Comparison of ENCODE assay signal across 16 cellular contexts in the genomic region with DNA sequence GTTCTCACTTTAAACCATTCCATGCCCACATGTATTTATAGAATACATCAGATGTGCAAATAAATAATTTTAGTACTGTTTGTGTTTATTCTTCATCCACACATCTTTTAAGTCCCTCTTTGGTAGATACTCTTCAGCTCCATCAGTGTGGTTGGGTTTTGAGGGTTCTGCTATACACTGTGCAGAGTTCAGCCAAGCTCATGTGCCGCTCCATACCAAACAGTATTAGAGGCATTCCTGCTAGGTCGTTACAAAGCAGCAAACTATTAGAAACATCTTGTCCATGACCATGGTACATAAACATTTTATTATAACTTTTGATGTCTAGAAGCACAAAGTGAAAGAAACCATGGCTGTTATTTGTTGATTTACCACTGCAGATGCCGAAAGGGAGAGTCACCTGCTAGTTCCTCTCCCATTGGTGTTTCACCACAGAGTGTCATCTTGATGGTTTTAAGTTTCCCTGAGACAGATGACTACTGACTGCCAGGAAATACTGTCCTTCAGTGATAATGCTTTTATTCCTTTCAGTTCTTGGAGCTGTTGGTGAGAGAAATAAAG.
A peak's percentile ranks its signal among the peaks of the same experiment; 100 is the strongest.
DNase-seq lines count a peak whose midpoint lies in the region; ATAC-seq and TF ChIP-seq lines count a peak whose summit lies in the region.
"Had no signal": no experiment of that assay in that cellular context is flagged by ENCODE, and none has a peak within 500 bp of the region (broad histone marks: within the 10 kb centered on the region; RNA-seq: fewer than 3 reads in every experiment).

No MANE protein-coding gene starts in this region.

- no peaks in the 10 kb centered on the region for H3K9me3 ChIP-seq in esophagus squamous epithelium
- H3K9me3 ChIP-seq in thyroid gland = no peaks in the 10 kb centered on the region

- TF ChIP-seq CTCF in AG10803 (conservative IDR thresholded peaks at IDR 0.05; ENCODE audit: low read length) (no peak), esophagus squamous epithelium (IDR thresholded peaks at IDR 0.05) (no peak), thyroid gland (IDR thresholded peaks at IDR 0.05) (no peak)

- no peak overlapping the region for H3K4me3 ChIP-seq in AG10803 (ENCODE audit: low read length)
- H3K4me3 ChIP-seq in esophagus squamous epithelium = no peak overlapping the region
- H3K4me3 ChIP-seq in thyroid gland (replicated peaks in 1 of 3) = no peak overlapping the region
- H3K4me3 ChIP-seq: lung had no signal

- peak; percentile 61 for DNase-seq in AG10803 (ENCODE audit: low read depth)
- peak; percentile 21 for DNase-seq in HT1080 (ENCODE audit: low read depth)
- peak; percentile 57 for DNase-seq in amniotic stem cell (lab: John Stamatoyannopoulos, UW)
- DNase-seq in hepatic stellate cell (ENCODE audit: low spot score) = peak; percentile 65
- DNase-seq in AML-193 (lab: John Stamatoyannopoulos, UW) = no peak
- no peak for DNase-seq in esophagus squamous epithelium (lab: John Stamatoyannopoulos, UW)
- no peak for DNase-seq in thyroid gland
- DNase-seq: activated CD4-positive, alpha-beta T cell treated with anti-CD3 and anti-CD28 coated beads for 36 hours; activated CD8-positive, alpha-beta memory T cell treated with anti-CD3 and anti-CD28 coated beads, Interleukin-2, amount 50 U/mL, for 4 hours; caudate nucleus; endodermal cell; NCI-H1417; SHP77 treated with DMSO at 0.1 percent for 48 hours had no signal

- WGBS in esophagus squamous epithelium, 2 donors = 83 to 89% methylated on average over 3 of the region's 3 CpGs
- WGBS in thyroid gland, 2 donors = 87 to 88% methylated on average over 3 of the region's 3 CpGs

- H3K4me1 ChIP-seq in esophagus squamous epithelium = no peaks in the 10 kb centered on the region
- H3K4me1 ChIP-seq in thyroid gland = no peaks in the 10 kb centered on the region

- H3K27ac ChIP-seq in esophagus squamous epithelium (no peak overlapping the region), thyroid gland (no peak overlapping the region)

- ATAC-seq in HG02973 (IDR thresholded peaks at IDR 0.05; ENCODE audit: unreplicated experiment) = no peak
- ATAC-seq: activated CD4-positive, alpha-beta T cell treated with anti-CD3 and anti-CD28 coated beads for 36 hours; natural killer cell treated with Interleukin-12 subunit alpha and Interleukin-12 subunit beta and Interleukin-15 and Interleukin-18, amount 100 ng/mL, for 72 hours had no signal

- TF ChIP-seq POLR2A in esophagus squamous epithelium (IDR thresholded peaks at IDR 0.05) (no peak), thyroid gland (IDR thresholded peaks at IDR 0.05) (no peak)

- H3K36me3 ChIP-seq in esophagus squamous epithelium (no peaks in the 10 kb centered on the region), thyroid gland (no peaks in the 10 kb centered on the region)

- intact Hi-C loops in esophagus squamous epithelium (cut with DNase I) = no loop called here
- intact Hi-C loops in thyroid gland (cut with DNase I) = no loop called here

- H3K27me3 ChIP-seq in esophagus squamous epithelium (no peaks in the 10 kb centered on the region), thyroid gland (no peaks in the 10 kb centered on the region)

Comparison
In these comparisons a context has a peak if more than half of its experiments do, and no peak if none do; other contexts are left out.
1. DNase-seq: peak in AG10803 (single experiment), HT1080 (single experiment), amniotic stem cell (single experiment) and hepatic stellate cell (single experiment); none in AML-193 (0 of 2), esophagus squamous epithelium (single experiment) and thyroid gland (0 of 2).